ENCODE assay signal across 7 cellular contexts in the genomic region with DNA sequence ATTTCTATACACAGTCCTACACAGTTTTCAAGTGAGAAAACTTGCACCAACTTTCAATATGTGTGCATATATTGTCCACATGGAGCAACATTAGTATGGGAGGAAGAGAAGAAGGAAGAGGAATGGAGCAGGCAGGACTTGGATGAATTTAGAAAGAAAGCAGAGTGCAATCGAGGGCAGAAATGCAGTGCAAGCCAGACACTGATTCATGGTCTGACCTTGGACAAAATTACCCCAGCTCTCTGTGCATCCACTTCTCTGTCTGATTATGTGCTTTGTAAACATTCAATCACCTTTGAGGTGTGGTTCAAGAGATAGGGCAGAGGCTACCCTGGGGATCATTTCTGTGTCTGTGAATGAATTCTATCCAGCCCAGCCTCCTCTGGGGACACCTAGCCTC.
"Had no signal": no experiment of that assay in that cellular context is flagged by ENCODE, and none has a peak within 500 bp of the region (broad histone marks: within the 10 kb centered on the region; RNA-seq: fewer than 3 reads in every experiment).

No MANE protein-coding gene starts in this region.

- H3K27ac Mint-ChIP-seq: GM23338, H9 had no signal

- H3K4me3 ChIP-seq: GM23338 had no signal

- H3K4me2 ChIP-seq: GM23338 had no signal

- FAIRE-seq: H1, H54, HTR-8/SVneo had no signal

- DNase-seq: H9, HCEC 1CT, IMR-90 had no signal

- ATAC-seq: GM23338 had no signal

- H3K4me1 Mint-ChIP-seq: GM23338, H9 had no signal

- H2AFZ ChIP-seq: GM23338 had no signal

- H3K9me3 Mint-ChIP-seq: GM23338, H9 had no signal

- H3K4me3 Mint-ChIP-seq: GM23338, H9 had no signal
